In genomic region chr20:8492182-8492581, GRCh38 we compare ENCODE assay signal across 1 cellular context.
TF ChIP-seq lines count a peak whose summit lies in the region.

No MANE protein-coding gene starts in this region.

TF ChIP-seq in SK-N-SH, 30 proteins besides CTCF, POLR2A, EP300 and RAD21 (continued from another document):
- TF ChIP-seq REST (IDR thresholded peaks at IDR 0.05; ENCODE audit: low read depth, low read length) (no peak), FOXJ3 (CRISPR knock-in tag; IDR thresholded peaks at IDR 0.05) (no peak), FOSL2 (IDR thresholded peaks at IDR 0.05; ENCODE audit: borderline replicate concordance, low read depth) (no peak), MAX (IDR thresholded peaks at IDR 0.05; ENCODE audit: low read depth) (no peak), USF1 (IDR thresholded peaks at IDR 0.05; ENCODE audit: borderline replicate concordance, low read depth) (no peak), NFIC (IDR thresholded peaks at IDR 0.05; ENCODE audit: borderline replicate concordance) (no peak), TEAD4 (IDR thresholded peaks at IDR 0.05; ENCODE audit: borderline replicate concordance, insufficient read depth) (no peak), GATA2 (CRISPR knock-in tag; IDR thresholded peaks at IDR 0.05) (no peak), PBX3 (IDR thresholded peaks at IDR 0.05) (no peak), ZBTB33 (IDR thresholded peaks at IDR 0.05; ENCODE audit: borderline replicate concordance, low read depth) (no peak), SIN3A (IDR thresholded peaks at IDR 0.05; ENCODE audit: borderline replicate concordance, low read depth, low read length) (no peak)
